8 cellular contexts compared by ENCODE assay signal in the genomic region with DNA sequence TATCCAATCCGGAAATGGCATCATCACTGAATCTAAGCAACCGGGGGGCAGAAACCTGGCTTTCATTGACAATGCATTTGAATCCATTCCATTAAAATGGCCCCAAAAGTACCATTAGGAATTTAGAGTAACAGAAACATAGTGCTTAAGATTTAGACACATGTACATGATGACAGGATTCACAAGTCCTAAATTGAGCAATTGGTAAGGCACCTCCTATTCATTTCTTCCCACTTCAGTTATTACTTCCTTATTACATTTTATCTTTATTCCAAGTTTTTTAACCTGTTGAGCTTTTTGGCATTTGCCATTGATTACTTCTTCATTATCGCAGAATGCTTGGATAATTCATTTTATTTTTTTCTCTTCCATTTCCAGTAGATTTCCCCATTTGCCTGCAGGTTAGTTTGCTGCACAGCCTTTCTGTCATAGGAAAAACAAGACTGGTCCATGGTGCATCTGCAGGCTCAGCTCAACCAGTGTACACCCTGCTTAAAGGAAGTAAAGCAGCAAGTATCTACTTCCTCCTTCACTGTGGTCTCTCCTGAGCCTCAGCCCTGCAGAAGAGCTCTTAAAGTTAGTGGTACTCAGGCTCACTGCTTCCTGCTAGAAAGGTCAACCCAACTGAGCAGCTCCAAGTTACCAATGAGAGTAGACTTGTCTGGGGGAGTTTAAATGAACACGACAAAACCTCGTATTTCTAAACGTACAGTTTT.
DNase-seq lines count a peak whose midpoint lies in the region; ATAC-seq and TF ChIP-seq lines count a peak whose summit lies in the region.

No MANE protein-coding gene starts in this region.

- intact Hi-C loops in Right ventricle myocardium inferior (cut with DNase I) = no loop called here

- no peaks in the 10 kb centered on the region for H3K36me3 ChIP-seq in right atrium auricular region
- H3K36me3 ChIP-seq in Peyer's patch = no peaks in the 10 kb centered on the region
- no peaks in the 10 kb centered on the region for H3K36me3 ChIP-seq in lung (ENCODE audit: control insufficient read depth in 2 of 2, insufficient read depth in 2 of 2, low read length in 2 of 2)

- ATAC-seq in Right ventricle myocardium inferior (peak; percentile 62), HG02943 (IDR thresholded peaks at IDR 0.05; ENCODE audit: low read depth, unreplicated experiment) (peak; percentile 62), lung (ENCODE audit: insufficient read depth, low FRiP score) (peak; percentile 70)

- H3K27me3 ChIP-seq in right atrium auricular region = no peaks in the 10 kb centered on the region
- no peaks in the 10 kb centered on the region for H3K27me3 ChIP-seq in Peyer's patch
- H3K27me3 ChIP-seq in lung (ENCODE audit: control insufficient read depth, insufficient read depth) = no peaks in the 10 kb centered on the region

- TF ChIP-seq POLR2A in Peyer's patch (IDR thresholded peaks at IDR 0.05) = no peak

- H3K4me1 ChIP-seq in right atrium auricular region = no peaks in the 10 kb centered on the region
- H3K4me1 ChIP-seq in Peyer's patch = peaks cover 0 to 13% (median 4%) of the 10 kb centered on the region in 4 donors
- H3K4me1 ChIP-seq in lung (ENCODE audit: control insufficient read depth in 2 of 2, insufficient read depth in 2 of 2, low read length in 2 of 2) = no peaks in the 10 kb centered on the region

- H3K9me3 ChIP-seq in right atrium auricular region = no peaks in the 10 kb centered on the region
- no peaks in the 10 kb centered on the region for H3K9me3 ChIP-seq in Peyer's patch
- no peaks in the 10 kb centered on the region for H3K9me3 ChIP-seq in lung (ENCODE audit: control insufficient read depth in 2 of 2, insufficient read depth in 1 of 2, low read length in 1 of 2)

- H3K27ac ChIP-seq in right atrium auricular region (no peak overlapping the region), Peyer's patch (peak overlapping the region in 3 of 4 donors; percentile 4 to 53 (median 11)), lung (ENCODE audit: low read depth in 1 of 2, low read length in 1 of 2) (peak overlapping the region in 1 of 2 donors; percentile 47)

- 36 to 57% methylated on average over 6 of the region's 6 CpGs for WGBS in lung, 2 donors

- TF ChIP-seq CTCF in right atrium auricular region (IDR thresholded peaks at IDR 0.05) (no peak), Peyer's patch (IDR thresholded peaks at IDR 0.05) (no peak), lung (IDR thresholded peaks at IDR 0.05; ENCODE audit: control extremely low read depth, extremely low read depth) (no peak)

- H3K4me3 ChIP-seq in right atrium auricular region (no peak overlapping the region), Peyer's patch (no peak overlapping the region), lung (no peak overlapping the region)

- DNase-seq in Right ventricle myocardium inferior (ENCODE audit: missing footprints) = no peak
- no peak for DNase-seq in right atrium auricular region (ENCODE audit: low spot score)
- peak in 2 of 3 donors; percentile 68 to 82 for DNase-seq in Peyer's patch
- peak; percentile 33 for DNase-seq in lung (ENCODE audit: low spot score)
- DNase-seq in SHP77 treated with DMSO at 0.1 percent for 48 hours (lab: John Stamatoyannopoulos, UW) = no peak
- DNase-seq in superior temporal gyrus (ENCODE audit: extremely low spot score) = no peak
- DNase-seq in SHP77 (lab: John Stamatoyannopoulos, UW) = no peak

Comparison
In these comparisons a context has a peak if more than half of its experiments do, and no peak if none do; other contexts are left out.
1. DNase-seq: peak in Peyer's patch (2 of 3) and lung (single experiment); none in Right ventricle myocardium inferior (single experiment), right atrium auricular region (single experiment), SHP77 treated with DMSO at 0.1 percent for 48 hours (single experiment), superior temporal gyrus (single experiment) and SHP77 (0 of 2).
2. H3K27ac ChIP-seq: peak in Peyer's patch (3 of 4); none in right atrium auricular region (0 of 2).
3. Peak in every context shown above with its lines, with median percentiles within 50 percentile points of each other: ATAC-seq.